ENCODE assay signal across 1 cellular context in the genomic region with DNA sequence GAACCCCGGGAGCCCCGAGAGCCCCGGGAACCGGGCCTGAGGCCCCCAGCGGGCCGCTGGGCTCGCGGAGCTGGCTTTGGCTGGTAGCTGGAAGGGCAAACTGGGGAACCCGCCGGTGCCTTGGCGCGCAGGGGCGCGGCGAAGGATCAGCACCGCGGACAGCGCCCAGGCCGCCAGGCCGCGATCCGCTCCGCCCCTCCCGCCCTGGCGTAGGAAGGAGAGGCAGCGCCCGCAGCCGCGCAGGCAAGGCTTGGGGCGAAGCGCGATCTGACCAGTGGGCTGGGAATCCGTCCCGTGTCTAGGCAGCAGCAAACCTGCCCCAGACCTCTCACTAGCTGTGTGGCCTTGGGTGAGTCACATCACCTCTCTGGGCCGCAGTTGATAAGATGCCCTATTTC.
TF ChIP-seq lines count a peak whose summit lies in the region.

No MANE protein-coding gene starts in this region.

TF ChIP-seq in HepG2, 621 proteins besides CTCF, POLR2A, EP300 and RAD21 (continued from another document and continues in another):
- TF ChIP-seq, protein P1, sequence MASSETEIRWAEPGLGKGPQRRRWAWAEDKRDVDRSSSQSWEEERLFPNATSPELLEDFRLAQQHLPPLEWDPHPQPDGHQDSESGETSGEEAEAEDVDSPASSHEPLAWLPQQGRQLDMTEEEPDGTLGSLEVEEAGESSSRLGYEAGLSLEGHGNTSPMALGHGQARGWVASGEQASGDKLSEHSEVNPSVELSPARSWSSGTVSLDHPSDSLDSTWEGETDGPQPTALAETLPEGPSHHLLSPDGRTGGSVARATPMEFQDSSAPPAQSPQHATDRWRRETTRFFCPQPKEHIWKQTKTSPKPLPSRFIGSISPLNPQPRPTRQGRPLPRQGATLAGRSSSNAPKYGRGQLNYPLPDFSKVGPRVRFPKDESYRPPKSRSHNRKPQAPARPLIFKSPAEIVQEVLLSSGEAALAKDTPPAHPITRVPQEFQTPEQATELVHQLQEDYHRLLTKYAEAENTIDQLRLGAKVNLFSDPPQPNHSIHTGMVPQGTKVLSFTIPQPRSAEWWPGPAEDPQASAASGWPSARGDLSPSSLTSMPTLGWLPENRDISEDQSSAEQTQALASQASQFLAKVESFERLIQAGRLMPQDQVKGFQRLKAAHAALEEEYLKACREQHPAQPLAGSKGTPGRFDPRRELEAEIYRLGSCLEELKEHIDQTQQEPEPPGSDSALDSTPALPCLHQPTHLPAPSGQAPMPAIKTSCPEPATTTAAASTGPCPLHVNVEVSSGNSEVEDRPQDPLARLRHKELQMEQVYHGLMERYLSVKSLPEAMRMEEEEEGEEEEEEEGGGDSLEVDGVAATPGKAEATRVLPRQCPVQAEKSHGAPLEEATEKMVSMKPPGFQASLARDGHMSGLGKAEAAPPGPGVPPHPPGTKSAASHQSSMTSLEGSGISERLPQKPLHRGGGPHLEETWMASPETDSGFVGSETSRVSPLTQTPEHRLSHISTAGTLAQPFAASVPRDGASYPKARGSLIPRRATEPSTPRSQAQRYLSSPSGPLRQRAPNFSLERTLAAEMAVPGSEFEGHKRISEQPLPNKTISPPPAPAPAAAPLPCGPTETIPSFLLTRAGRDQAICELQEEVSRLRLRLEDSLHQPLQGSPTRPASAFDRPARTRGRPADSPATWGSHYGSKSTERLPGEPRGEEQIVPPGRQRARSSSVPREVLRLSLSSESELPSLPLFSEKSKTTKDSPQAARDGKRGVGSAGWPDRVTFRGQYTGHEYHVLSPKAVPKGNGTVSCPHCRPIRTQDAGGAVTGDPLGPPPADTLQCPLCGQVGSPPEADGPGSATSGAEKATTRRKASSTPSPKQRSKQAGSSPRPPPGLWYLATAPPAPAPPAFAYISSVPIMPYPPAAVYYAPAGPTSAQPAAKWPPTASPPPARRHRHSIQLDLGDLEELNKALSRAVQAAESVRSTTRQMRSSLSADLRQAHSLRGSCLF (CRISPR knock-in tag; IDR thresholded peaks at IDR 0.05; ENCODE audit: borderline replicate concordance): peak; percentile 98
- TF ChIP-seq REST (IDR thresholded peaks at IDR 0.05; ENCODE audit: borderline replicate concordance in 1 of 2, low read depth in 1 of 2, low read length in 2 of 2): peak; percentile 99 to 100
- TF ChIP-seq ZNF777 (CRISPR knock-in tag; IDR thresholded peaks at IDR 0.05): peak; percentile 82
- TF ChIP-seq SMYD3 (CRISPR knock-in tag; IDR thresholded peaks at IDR 0.05): 0 out of 2 replicates have a peak, but pooled peaks have one; percentile 81
- TF ChIP-seq ZNF382 (CRISPR knock-in tag; IDR thresholded peaks at IDR 0.05; ENCODE audit: borderline replicate concordance): no peak
- TF ChIP-seq FOXC1 (CRISPR knock-in tag; IDR thresholded peaks at IDR 0.05; ENCODE audit: borderline replicate concordance): peak; percentile 91; the same call in 1 of the 2 replicates
- TF ChIP-seq, protein P2, sequence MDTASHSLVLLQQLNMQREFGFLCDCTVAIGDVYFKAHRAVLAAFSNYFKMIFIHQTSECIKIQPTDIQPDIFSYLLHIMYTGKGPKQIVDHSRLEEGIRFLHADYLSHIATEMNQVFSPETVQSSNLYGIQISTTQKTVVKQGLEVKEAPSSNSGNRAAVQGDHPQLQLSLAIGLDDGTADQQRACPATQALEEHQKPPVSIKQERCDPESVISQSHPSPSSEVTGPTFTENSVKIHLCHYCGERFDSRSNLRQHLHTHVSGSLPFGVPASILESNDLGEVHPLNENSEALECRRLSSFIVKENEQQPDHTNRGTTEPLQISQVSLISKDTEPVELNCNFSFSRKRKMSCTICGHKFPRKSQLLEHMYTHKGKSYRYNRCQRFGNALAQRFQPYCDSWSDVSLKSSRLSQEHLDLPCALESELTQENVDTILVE (CRISPR knock-in tag; IDR thresholded peaks at IDR 0.05): peak; percentile 72; the same call in 1 of the 2 replicates
- TF ChIP-seq SP1 (IDR thresholded peaks at IDR 0.05): no peak
- peak; percentile 29; the same call in 1 of the 2 replicates for TF ChIP-seq SP1 (CRISPR knock-in tag; IDR thresholded peaks at IDR 0.05)
- TF ChIP-seq ZMYM3 (CRISPR knock-in tag; IDR thresholded peaks at IDR 0.05): peak; percentile 42; the same call in 1 of the 2 replicates
- peak; percentile 93 for TF ChIP-seq ZNF768 (CRISPR knock-in tag; IDR thresholded peaks at IDR 0.05)
- peak in 1 of 2 experiments; percentile 99; a peak in 2 of 4 replicates for TF ChIP-seq KLF16 (CRISPR knock-in tag; IDR thresholded peaks at IDR 0.05)
- TF ChIP-seq IRF1 (CRISPR knock-in tag; IDR thresholded peaks at IDR 0.05; ENCODE audit: low read depth): 0 out of 2 replicates have a peak, but pooled peaks have one; percentile 89
- no peak for TF ChIP-seq ZSCAN22 (CRISPR knock-in tag; IDR thresholded peaks at IDR 0.05)
- peak; percentile 74; the same call in 1 of the 2 replicates for TF ChIP-seq ESRRA (CRISPR knock-in tag; IDR thresholded peaks at IDR 0.05; ENCODE audit: low read depth)
- peak; percentile 94 for TF ChIP-seq ZNF280B (CRISPR knock-in tag; IDR thresholded peaks at IDR 0.05; ENCODE audit: borderline replicate concordance)
- peak; percentile 73; the same call in 1 of the 2 replicates for TF ChIP-seq ZNF75D (CRISPR knock-in tag; IDR thresholded peaks at IDR 0.05; ENCODE audit: borderline replicate concordance)
- TF ChIP-seq, protein P3, sequence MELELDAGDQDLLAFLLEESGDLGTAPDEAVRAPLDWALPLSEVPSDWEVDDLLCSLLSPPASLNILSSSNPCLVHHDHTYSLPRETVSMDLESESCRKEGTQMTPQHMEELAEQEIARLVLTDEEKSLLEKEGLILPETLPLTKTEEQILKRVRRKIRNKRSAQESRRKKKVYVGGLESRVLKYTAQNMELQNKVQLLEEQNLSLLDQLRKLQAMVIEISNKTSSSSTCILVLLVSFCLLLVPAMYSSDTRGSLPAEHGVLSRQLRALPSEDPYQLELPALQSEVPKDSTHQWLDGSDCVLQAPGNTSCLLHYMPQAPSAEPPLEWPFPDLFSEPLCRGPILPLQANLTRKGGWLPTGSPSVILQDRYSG (CRISPR knock-in tag; IDR thresholded peaks at IDR 0.05): peak; percentile 98
- TF ChIP-seq, protein P4, sequence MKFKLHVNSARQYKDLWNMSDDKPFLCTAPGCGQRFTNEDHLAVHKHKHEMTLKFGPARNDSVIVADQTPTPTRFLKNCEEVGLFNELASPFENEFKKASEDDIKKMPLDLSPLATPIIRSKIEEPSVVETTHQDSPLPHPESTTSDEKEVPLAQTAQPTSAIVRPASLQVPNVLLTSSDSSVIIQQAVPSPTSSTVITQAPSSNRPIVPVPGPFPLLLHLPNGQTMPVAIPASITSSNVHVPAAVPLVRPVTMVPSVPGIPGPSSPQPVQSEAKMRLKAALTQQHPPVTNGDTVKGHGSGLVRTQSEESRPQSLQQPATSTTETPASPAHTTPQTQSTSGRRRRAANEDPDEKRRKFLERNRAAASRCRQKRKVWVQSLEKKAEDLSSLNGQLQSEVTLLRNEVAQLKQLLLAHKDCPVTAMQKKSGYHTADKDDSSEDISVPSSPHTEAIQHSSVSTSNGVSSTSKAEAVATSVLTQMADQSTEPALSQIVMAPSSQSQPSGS (CRISPR knock-in tag; IDR thresholded peaks at IDR 0.05): peak; percentile 90
- peak; percentile 97 for TF ChIP-seq TGIF2 (CRISPR knock-in tag; IDR thresholded peaks at IDR 0.05)
- peak; percentile 99 for TF ChIP-seq ZNF138 (CRISPR knock-in tag; IDR thresholded peaks at IDR 0.05; ENCODE audit: low read depth)
- peak; percentile 96; the same call in 1 of the 2 replicates for TF ChIP-seq ZNF367 (CRISPR knock-in tag; IDR thresholded peaks at IDR 0.05; ENCODE audit: borderline replicate concordance)
- TF ChIP-seq ZNF605 (CRISPR knock-in tag; IDR thresholded peaks at IDR 0.05): peak; percentile 82
- no peak for TF ChIP-seq ZNF556 (CRISPR knock-in tag; IDR thresholded peaks at IDR 0.05; ENCODE audit: borderline replicate concordance)
- no peak for TF ChIP-seq ZNF292 (CRISPR knock-in tag; IDR thresholded peaks at IDR 0.05; ENCODE audit: borderline replicate concordance, low read depth)
- TF ChIP-seq BRD4 (CRISPR knock-in tag; IDR thresholded peaks at IDR 0.05): peak; percentile 35; the same call in 1 of the 2 replicates
- TF ChIP-seq, protein P5, sequence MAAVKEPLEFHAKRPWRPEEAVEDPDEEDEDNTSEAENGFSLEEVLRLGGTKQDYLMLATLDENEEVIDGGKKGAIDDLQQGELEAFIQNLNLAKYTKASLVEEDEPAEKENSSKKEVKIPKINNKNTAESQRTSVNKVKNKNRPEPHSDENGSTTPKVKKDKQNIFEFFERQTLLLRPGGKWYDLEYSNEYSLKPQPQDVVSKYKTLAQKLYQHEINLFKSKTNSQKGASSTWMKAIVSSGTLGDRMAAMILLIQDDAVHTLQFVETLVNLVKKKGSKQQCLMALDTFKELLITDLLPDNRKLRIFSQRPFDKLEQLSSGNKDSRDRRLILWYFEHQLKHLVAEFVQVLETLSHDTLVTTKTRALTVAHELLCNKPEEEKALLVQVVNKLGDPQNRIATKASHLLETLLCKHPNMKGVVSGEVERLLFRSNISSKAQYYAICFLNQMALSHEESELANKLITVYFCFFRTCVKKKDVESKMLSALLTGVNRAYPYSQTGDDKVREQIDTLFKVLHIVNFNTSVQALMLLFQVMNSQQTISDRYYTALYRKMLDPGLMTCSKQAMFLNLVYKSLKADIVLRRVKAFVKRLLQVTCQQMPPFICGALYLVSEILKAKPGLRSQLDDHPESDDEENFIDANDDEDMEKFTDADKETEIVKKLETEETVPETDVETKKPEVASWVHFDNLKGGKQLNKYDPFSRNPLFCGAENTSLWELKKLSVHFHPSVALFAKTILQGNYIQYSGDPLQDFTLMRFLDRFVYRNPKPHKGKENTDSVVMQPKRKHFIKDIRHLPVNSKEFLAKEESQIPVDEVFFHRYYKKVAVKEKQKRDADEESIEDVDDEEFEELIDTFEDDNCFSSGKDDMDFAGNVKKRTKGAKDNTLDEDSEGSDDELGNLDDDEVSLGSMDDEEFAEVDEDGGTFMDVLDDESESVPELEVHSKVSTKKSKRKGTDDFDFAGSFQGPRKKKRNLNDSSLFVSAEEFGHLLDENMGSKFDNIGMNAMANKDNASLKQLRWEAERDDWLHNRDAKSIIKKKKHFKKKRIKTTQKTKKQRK (IDR thresholded peaks at IDR 0.05; ENCODE audit: low read length): no peak
- TF ChIP-seq ZNF501 (CRISPR knock-in tag; IDR thresholded peaks at IDR 0.05): peak; percentile 89
- TF ChIP-seq ARNT2 (CRISPR knock-in tag; IDR thresholded peaks at IDR 0.05; ENCODE audit: low read depth): peak; percentile 99
- TF ChIP-seq TBP (CRISPR knock-in tag; IDR thresholded peaks at IDR 0.05): no peak
- peak; percentile 84; the same call in 1 of the 2 replicates for TF ChIP-seq DNMT3B (CRISPR knock-in tag; conservative IDR thresholded peaks at IDR 0.05)
